10 cellular contexts compared by ENCODE assay signal in genomic region chr4:338759-339097, GRCh38. TPM values are rescaled to one million over a fixed set of nuclear protein-coding genes. Genes with fewer than 3 reads are reported as not detected.
DNase-seq lines count a peak whose midpoint lies in the region; FAIRE-seq and TF ChIP-seq lines count a peak whose summit lies in the region.
"Had no signal": no experiment of that assay in that cellular context is flagged by ENCODE, and none has a peak within 500 bp of the region (broad histone marks: within the 10 kb centered on the region; RNA-seq: fewer than 3 reads in every experiment).

No MANE protein-coding gene starts in this region.

- peaks cover 27% of the 10 kb centered on the region for H3K9me3 Mint-ChIP-seq in activated CD4-positive, alpha-beta T cell treated with anti-CD3 and anti-CD28 coated beads, Interleukin-2, amount 10 ng/mL, durations not matched to agents 24 days and 14 days
- peaks cover 28% of the 10 kb centered on the region for H3K9me3 Mint-ChIP-seq in astrocyte (ENCODE audit: unreplicated experiment)

- peak overlapping the region; percentile 99 for H3K4me3 Mint-ChIP-seq in activated CD4-positive, alpha-beta T cell treated with anti-CD3 and anti-CD28 coated beads, Interleukin-2, amount 10 ng/mL, durations not matched to agents 24 days and 14 days
- H3K4me3 Mint-ChIP-seq in astrocyte (ENCODE audit: unreplicated experiment) = peak overlapping the region; percentile 97

- peak overlapping the region; percentile 80 for H3K4me3 ChIP-seq in astrocyte (ENCODE audit: insufficient read depth, low read depth, low read length)
- H3K4me3 ChIP-seq in thymus (ENCODE audit: low read length) = peak overlapping the region; percentile 82
- H3K4me3 ChIP-seq: K562 had no signal

- peaks cover 7% of the 10 kb centered on the region for H3K4me1 ChIP-seq in astrocyte (ENCODE audit: insufficient read depth, low read length)
- H3K4me1 ChIP-seq in thymus (ENCODE audit: control insufficient read depth, insufficient read depth, low read length) = peaks cover 10% of the 10 kb centered on the region

- H3K9me3 ChIP-seq in astrocyte (ENCODE audit: insufficient read depth, low read depth, low read length) = no peaks in the 10 kb centered on the region
- H3K9me3 ChIP-seq in thymus (ENCODE audit: control insufficient read depth) = peaks cover 9% of the 10 kb centered on the region

- H3K36me3 ChIP-seq in astrocyte (ENCODE audit: insufficient read depth, low read length) (peaks cover under 1% of the 10 kb centered on the region), thymus (ENCODE audit: control insufficient read depth, insufficient read depth) (peaks cover 10% of the 10 kb centered on the region)

- peaks cover 14% of the 10 kb centered on the region for H3K4me1 Mint-ChIP-seq in activated CD4-positive, alpha-beta T cell treated with anti-CD3 and anti-CD28 coated beads, Interleukin-2, amount 10 ng/mL, durations not matched to agents 24 days and 14 days
- peaks cover 9% of the 10 kb centered on the region for H3K4me1 Mint-ChIP-seq in astrocyte (ENCODE audit: low read depth, unreplicated experiment)

- FAIRE-seq in astrocyte (lab: Jason Lieb, UNC) = no peak
- FAIRE-seq: K562 had no signal

- peak overlapping the region; percentile 100 for H2AFZ ChIP-seq in astrocyte (ENCODE audit: low read depth, low read length)

- peak overlapping the region; percentile 82 for H3K9ac ChIP-seq in astrocyte (ENCODE audit: low read length)

- 56% methylated on average over 13 of the region's 13 CpGs for WGBS in thymus

- H3K36me3 Mint-ChIP-seq in activated CD4-positive, alpha-beta T cell treated with anti-CD3 and anti-CD28 coated beads, Interleukin-2, amount 10 ng/mL, durations not matched to agents 24 days and 14 days (ENCODE audit: low read depth) = peaks cover 65% of the 10 kb centered on the region
- H3K36me3 Mint-ChIP-seq in astrocyte (ENCODE audit: low read depth, unreplicated experiment) = peaks cover 36% of the 10 kb centered on the region

- intact Hi-C loops in activated CD4-positive, alpha-beta T cell treated with anti-CD3 and anti-CD28 coated beads, Interleukin-2, amount 10 ng/mL, durations not matched to agents 24 days and 14 days (cut with micrococcal nuclease) = loop anchor here (5.0 kb wide), 4 partner anchors 96 to 909 kb away; partner anchors contain the start of genes CTBP1 and ZNF718

- H3K27ac Mint-ChIP-seq in activated CD4-positive, alpha-beta T cell treated with anti-CD3 and anti-CD28 coated beads, Interleukin-2, amount 10 ng/mL, durations not matched to agents 24 days and 14 days = peak overlapping the region; percentile 100
- H3K27ac Mint-ChIP-seq in astrocyte (ENCODE audit: unreplicated experiment) = peak overlapping the region; percentile 70

- DNase-seq in activated CD4-positive, alpha-beta T cell treated with anti-CD3 and anti-CD28 coated beads, Interleukin-2, amount 10 ng/mL, durations not matched to agents 24 days and 14 days = no peak
- no peak for DNase-seq in activated CD4-positive, alpha-beta T cell treated with anti-CD3 and anti-CD28 coated beads, Interleukin-2, amount 50 U/mL, for 4 hours
- no peak for DNase-seq in astrocyte (ENCODE audit: low read depth)
- peak; percentile 17 for DNase-seq in kidney tubule cell (ENCODE audit: low spot score)
- no peak for DNase-seq in H4 (ENCODE audit: low spot score)
- no peak for DNase-seq in NCI-H524 (lab: John Stamatoyannopoulos, UW)
- DNase-seq in NCI-H526 (lab: John Stamatoyannopoulos, UW) = no peak

- H3K79me2 ChIP-seq in astrocyte (ENCODE audit: insufficient read depth, low read length) = peaks cover 52% of the 10 kb centered on the region

- H3K27ac ChIP-seq in astrocyte (ENCODE audit: low read depth, low read length) = no peak overlapping the region
- no peak overlapping the region for H3K27ac ChIP-seq in thymus (ENCODE audit: low read depth)
- H3K27ac ChIP-seq: epithelial cell of prostate had no signal

- H3K27me3 Mint-ChIP-seq in activated CD4-positive, alpha-beta T cell treated with anti-CD3 and anti-CD28 coated beads, Interleukin-2, amount 10 ng/mL, durations not matched to agents 24 days and 14 days = peaks cover 2% of the 10 kb centered on the region
- H3K27me3 Mint-ChIP-seq in astrocyte (ENCODE audit: low read depth, unreplicated experiment) = peaks cover 3% of the 10 kb centered on the region

- peak overlapping the region; percentile 100 for H3K4me2 ChIP-seq in astrocyte (ENCODE audit: low read length)

- H3K27me3 ChIP-seq in astrocyte (ENCODE audit: insufficient read depth, low read length) = no peaks in the 10 kb centered on the region
- H3K27me3 ChIP-seq in thymus (ENCODE audit: control insufficient read depth, insufficient read depth) = peaks cover 3% of the 10 kb centered on the region

- no peak for TF ChIP-seq CTCF in astrocyte (IDR thresholded peaks at IDR 0.05; ENCODE audit: insufficient read depth, low read depth, low read length)

- peaks cover 9% of the 10 kb centered on the region for H4K20me1 ChIP-seq in astrocyte (ENCODE audit: insufficient read depth, low read length)

RNA-seq across cellular contexts. Expression of gene ZNF141, which starts 1.1 kb away (rescaled TPM):
- total RNA-seq in activated CD4-positive, alpha-beta T cell treated with anti-CD3 and anti-CD28 coated beads, Interleukin-2, amount 10 ng/mL, durations not matched to agents 24 days and 14 days = 25.4 and 27.0 TPM in 2 replicates
- 8.4 and 10.3 TPM in 2 replicates for total RNA-seq in astrocyte
- 10.1 TPM for polyA plus RNA-seq in thymus
- 0.90 and 1.2 TPM in 2 replicates for total RNA-seq in H4 (2014; rRNA removed; shearing (Covaris generic))
- polyA plus RNA-seq: K562 had no signal

RNA-seq across cellular contexts. Expression of gene ZNF732, which starts 33.5 kb away (rescaled TPM):
- total RNA-seq in activated CD4-positive, alpha-beta T cell treated with anti-CD3 and anti-CD28 coated beads, Interleukin-2, amount 10 ng/mL, durations not matched to agents 24 days and 14 days = not detected in 2 replicates
- total RNA-seq in astrocyte = 1.2 and 1.4 TPM in 2 replicates
- 0.09 TPM for polyA plus RNA-seq in thymus
- 0.10 and 0.66 TPM in 2 replicates for total RNA-seq in H4 (2014; rRNA removed; shearing (Covaris generic))
